Comparison of ENCODE assay signal across 32 cellular contexts in genomic region chr2:73134471-73134870, GRCh38. TPM values are rescaled to one million over a fixed set of nuclear protein-coding genes. Genes with fewer than 3 reads are reported as not detected.
DNase-seq lines count a peak whose midpoint lies in the region; ATAC-seq, FAIRE-seq and TF ChIP-seq lines count a peak whose summit lies in the region.
"Had no signal": no experiment of that assay in that cellular context is flagged by ENCODE, and none has a peak within 500 bp of the region (broad histone marks: within the 10 kb centered on the region; RNA-seq: fewer than 3 reads in every experiment).

No MANE protein-coding gene starts in this region.

- TF ChIP-seq CTCF in astrocyte (IDR thresholded peaks at IDR 0.05; ENCODE audit: insufficient read depth, low read depth, low read length) (no peak), GM13977 (IDR thresholded peaks at IDR 0.05; ENCODE audit: extremely low read depth, insufficient read depth, missing control alignments) (no peak)

- H3K4ac ChIP-seq in neuronal stem cell (ENCODE audit: low read length): no peak overlapping the region

- H4K8ac ChIP-seq in neuronal stem cell (ENCODE audit: low read depth, low read length): no peak overlapping the region

- FAIRE-seq in astrocyte (lab: Jason Lieb, UNC): peak; percentile 13
- FAIRE-seq: endometrium, GM19239 had no signal

- H2BK5ac ChIP-seq in neuronal stem cell (ENCODE audit: low read length): no peak overlapping the region

- no peak overlapping the region for H3K27ac Mint-ChIP-seq in astrocyte (ENCODE audit: unreplicated experiment)
- H3K27ac Mint-ChIP-seq: activated naive CD4-positive, alpha-beta T cell treated with anti-CD3 and anti-CD28 coated beads, Interleukin-2, amount 10 ng/mL, durations not matched to agents 7 days and 5 days; activated T-helper 17 cell treated with anti-CD3 and anti-CD28 coated beads, Interleukin-2, amount 50 U/mL, for 72 hours; CD14-positive monocyte; IgD-negative memory B cell; natural killer cell treated with Interleukin-12 subunit alpha and Interleukin-12 subunit beta and Interleukin-15 and Interleukin-18, amount 100 ng/mL, for 72 hours; stimulated activated memory B cell treated with anti-CD40 and anti-IgM and Interleukin-4, amounts not matched to agents 10 μg/mL and 1 μg/mL and 100 μg/mL, for 72 hours had no signal

- no CpG with 5 or more reads among the region's 4 CpGs for WGBS in neuronal stem cell (ENCODE audit: extremely low coverage in 2 of 2, insufficient read length in 2 of 2, insufficient replicate concordance in 1 of 2), 2 donors

- no peaks in the 10 kb centered on the region for H3K79me1 ChIP-seq in neuronal stem cell (ENCODE audit: low read depth, low read length)

- peaks cover 7% of the 10 kb centered on the region for H3K4me1 Mint-ChIP-seq in astrocyte (ENCODE audit: low read depth, unreplicated experiment)
- H3K4me1 Mint-ChIP-seq: activated naive CD4-positive, alpha-beta T cell treated with anti-CD3 and anti-CD28 coated beads, Interleukin-2, amount 10 ng/mL, durations not matched to agents 7 days and 5 days; activated T-helper 17 cell treated with anti-CD3 and anti-CD28 coated beads, Interleukin-2, amount 50 U/mL, for 72 hours; stimulated activated memory B cell treated with anti-CD40 and anti-IgM and Interleukin-4, amounts not matched to agents 10 μg/mL and 1 μg/mL and 100 μg/mL, for 72 hours had no signal

- no peaks in the 10 kb centered on the region for H3K27me3 ChIP-seq in astrocyte (ENCODE audit: insufficient read depth, low read length)
- peaks cover 0 to 3% (median 0%) of the 10 kb centered on the region in 3 experiments for H3K27me3 ChIP-seq in neuronal stem cell (ENCODE audit: control insufficient read depth in 3 of 3, insufficient read depth in 3 of 3, low read depth in 1 of 3, low read length in 3 of 3)
- H3K27me3 ChIP-seq: brain microvascular endothelial cell, dorsolateral prefrontal cortex, gastroesophageal sphincter, hepatocyte, transverse colon had no signal

- H4K20me1 ChIP-seq in astrocyte (ENCODE audit: insufficient read depth, low read length): no peaks in the 10 kb centered on the region

- H2BK12ac ChIP-seq in neuronal stem cell (ENCODE audit: low read length): no peak overlapping the region

- no peak overlapping the region for H2BK120ac ChIP-seq in neuronal stem cell (ENCODE audit: low read depth, low read length)

- ATAC-seq in HG02981 (IDR thresholded peaks at IDR 0.05; ENCODE audit: unreplicated experiment) (no peak), GM21423 (IDR thresholded peaks at IDR 0.05; ENCODE audit: unreplicated experiment) (no peak), HG03439 (IDR thresholded peaks at IDR 0.05; ENCODE audit: unreplicated experiment) (no peak)
- ATAC-seq: activated T-helper 17 cell treated with anti-CD3 and anti-CD28 coated beads, Interleukin-2, amount 50 U/mL, for 72 hours; gastroesophageal sphincter; natural killer cell treated with Interleukin-12 subunit alpha and Interleukin-12 subunit beta and Interleukin-15 and Interleukin-18, amount 100 ng/mL, for 72 hours; PC-3; Right ventricle myocardium inferior; stimulated activated memory B cell treated with anti-CD40 and anti-IgM and Interleukin-4, amounts not matched to agents 10 μg/mL and 1 μg/mL and 100 μg/mL, for 72 hours had no signal

- H2AFZ ChIP-seq in astrocyte (ENCODE audit: low read depth, low read length) (no peak overlapping the region), neuronal stem cell (ENCODE audit: low read length) (no peak overlapping the region)
- H2AFZ ChIP-seq: hepatocyte had no signal

- no peaks in the 10 kb centered on the region for H3K79me2 ChIP-seq in astrocyte (ENCODE audit: insufficient read depth, low read length)
- H3K79me2 ChIP-seq: hepatocyte had no signal

- H3K18ac ChIP-seq in neuronal stem cell (ENCODE audit: low read length): no peak overlapping the region

- H2BK15ac ChIP-seq in neuronal stem cell (ENCODE audit: low read length): no peak overlapping the region

- no peak overlapping the region for H2AK5ac ChIP-seq in neuronal stem cell (ENCODE audit: low read depth, low read length)

- H3K9me3 ChIP-seq in astrocyte (ENCODE audit: insufficient read depth, low read depth, low read length): no peaks in the 10 kb centered on the region
- no peaks in the 10 kb centered on the region for H3K9me3 ChIP-seq in neuronal stem cell (replicated peaks in 1 of 2; ENCODE audit: control insufficient read depth in 2 of 2, insufficient read depth in 1 of 2, low read depth in 1 of 2, low read length in 2 of 2)
- H3K9me3 ChIP-seq: Caco-2, gastroesophageal sphincter, transverse colon had no signal

- peaks cover 8% of the 10 kb centered on the region for H3K4me1 ChIP-seq in astrocyte (ENCODE audit: insufficient read depth, low read length)
- H3K4me1 ChIP-seq in neuronal stem cell (ENCODE audit: control insufficient read depth in 2 of 2, insufficient read depth in 1 of 2, low read depth in 1 of 2, low read length in 2 of 2): no peaks in the 10 kb centered on the region
- H3K4me1 ChIP-seq: Caco-2, gastroesophageal sphincter, transverse colon had no signal

- H3K9ac ChIP-seq in astrocyte (ENCODE audit: low read length) (no peak overlapping the region), neuronal stem cell (ENCODE audit: low read depth, low read length, poor library complexity) (no peak overlapping the region)

- H3K27me3 Mint-ChIP-seq in astrocyte (ENCODE audit: low read depth, unreplicated experiment): peaks cover 6% of the 10 kb centered on the region
- H3K27me3 Mint-ChIP-seq: activated T-helper 17 cell treated with anti-CD3 and anti-CD28 coated beads, Interleukin-2, amount 50 U/mL, for 72 hours had no signal

- DNase-seq in AG20443 (ENCODE audit: low spot score) (peak; percentile 71), HCEC 1CT (peak; percentile 20), astrocyte (ENCODE audit: low read depth) (peak; percentile 23), neuronal stem cell (ENCODE audit: low spot score) (no peak), GM13977 (ENCODE audit: low spot score) (no peak)
- DNase-seq: activated naive CD4-positive, alpha-beta T cell treated with anti-CD3 and anti-CD28 coated beads, Interleukin-2, amount 10 ng/mL, durations not matched to agents 7 days and 5 days; brain microvascular endothelial cell; Caco-2; cerebellar nuclear complex; dorsolateral prefrontal cortex; H7; mammary epithelial cell; NCI-H1092 treated with DMSO at 0.1 percent for 48 hours; NCI-H2029 treated with DMSO at 0.1 percent for 48 hours; NCI-H2227 treated with DMSO at 0.1 percent for 48 hours; NCI-H526; NK-92 treated with Interleukin-12 subunit alpha and Interleukin-12 subunit beta, amount 100 ng/mL, for 24 hours; PC-3; transverse colon had no signal

- H3K27ac ChIP-seq in astrocyte (ENCODE audit: low read depth, low read length) (no peak overlapping the region), neuronal stem cell (replicated peaks; ENCODE audit: low read length) (no peak overlapping the region)
- H3K27ac ChIP-seq: brain microvascular endothelial cell, dorsolateral prefrontal cortex, gastroesophageal sphincter, hepatocyte, transverse colon had no signal

- H3K4me3 ChIP-seq in astrocyte (ENCODE audit: insufficient read depth, low read depth, low read length) (no peak overlapping the region), neuronal stem cell (ENCODE audit: low read length in 2 of 2) (no peak overlapping the region)
- H3K4me3 ChIP-seq: dorsolateral prefrontal cortex, gastroesophageal sphincter, hepatocyte, transverse colon had no signal

- H3K23ac ChIP-seq in neuronal stem cell (ENCODE audit: low read depth, low read length, poor library complexity): no peak overlapping the region

- H3K4me2 ChIP-seq in astrocyte (ENCODE audit: low read length) (no peak overlapping the region), neuronal stem cell (ENCODE audit: insufficient read depth, low read length, poor library complexity, severe bottlenecking) (no peak overlapping the region)
- H3K4me2 ChIP-seq: hepatocyte had no signal

- H3K36me3 ChIP-seq in astrocyte (ENCODE audit: insufficient read depth, low read length) (no peaks in the 10 kb centered on the region), neuronal stem cell (replicated peaks in 1 of 2; ENCODE audit: control insufficient read depth in 2 of 2, insufficient read depth in 2 of 2, low read length in 2 of 2) (no peaks in the 10 kb centered on the region)
- H3K36me3 ChIP-seq: brain microvascular endothelial cell, gastroesophageal sphincter, transverse colon had no signal

- peaks cover 5% of the 10 kb centered on the region for H3K9me3 Mint-ChIP-seq in astrocyte (ENCODE audit: unreplicated experiment)
- H3K9me3 Mint-ChIP-seq: activated naive CD4-positive, alpha-beta T cell treated with anti-CD3 and anti-CD28 coated beads, Interleukin-2, amount 10 ng/mL, durations not matched to agents 7 days and 5 days; activated T-helper 17 cell treated with anti-CD3 and anti-CD28 coated beads, Interleukin-2, amount 50 U/mL, for 72 hours; natural killer cell treated with Interleukin-12 subunit alpha and Interleukin-12 subunit beta and Interleukin-15 and Interleukin-18, amount 100 ng/mL, for 72 hours; stimulated activated memory B cell treated with anti-CD40 and anti-IgM and Interleukin-4, amounts not matched to agents 10 μg/mL and 1 μg/mL and 100 μg/mL, for 72 hours had no signal

- H3K14ac ChIP-seq in neuronal stem cell (ENCODE audit: low read length): peak overlapping the region; percentile 63

- no peak overlapping the region for H3K4me3 Mint-ChIP-seq in astrocyte (ENCODE audit: unreplicated experiment)
- H3K4me3 Mint-ChIP-seq: activated naive CD4-positive, alpha-beta T cell treated with anti-CD3 and anti-CD28 coated beads, Interleukin-2, amount 10 ng/mL, durations not matched to agents 7 days and 5 days; activated T-helper 17 cell treated with anti-CD3 and anti-CD28 coated beads, Interleukin-2, amount 50 U/mL, for 72 hours; CD14-positive monocyte; natural killer cell treated with Interleukin-12 subunit alpha and Interleukin-12 subunit beta and Interleukin-15 and Interleukin-18, amount 100 ng/mL, for 72 hours; stimulated activated memory B cell treated with anti-CD40 and anti-IgM and Interleukin-4, amounts not matched to agents 10 μg/mL and 1 μg/mL and 100 μg/mL, for 72 hours had no signal

- H4K91ac ChIP-seq in neuronal stem cell (ENCODE audit: low read depth, low read length, poor library complexity): no peak overlapping the region

- in situ Hi-C loops in GM13977 (cut with MboI; ENCODE audit: low pct_unique_long_range_greater_than_20kb, low sequenced_read_pairs, unreplicated experiment): no loop called here

- no peaks in the 10 kb centered on the region for H3K36me3 Mint-ChIP-seq in astrocyte (ENCODE audit: low read depth, unreplicated experiment)
- H3K36me3 Mint-ChIP-seq: activated naive CD4-positive, alpha-beta T cell treated with anti-CD3 and anti-CD28 coated beads, Interleukin-2, amount 10 ng/mL, durations not matched to agents 7 days and 5 days; CD14-positive monocyte; IgD-negative memory B cell; natural killer cell treated with Interleukin-12 subunit alpha and Interleukin-12 subunit beta and Interleukin-15 and Interleukin-18, amount 100 ng/mL, for 72 hours; stimulated activated memory B cell treated with anti-CD40 and anti-IgM and Interleukin-4, amounts not matched to agents 10 μg/mL and 1 μg/mL and 100 μg/mL, for 72 hours had no signal

RNA-seq across cellular contexts. Expression of gene RAB11FIP5, which starts 21.7 kb away (rescaled TPM):
- total RNA-seq in astrocyte: 56.0 and 70.5 TPM in 2 replicates
- polyA plus RNA-seq in neuronal stem cell (2013, experiment 1 of 2): 8.1 TPM
- polyA plus RNA-seq in neuronal stem cell (2013, experiment 2 of 2): 7.9 TPM

Comparison
In these comparisons a context has a peak if more than half of its experiments do, and no peak if none do; other contexts are left out.
1. DNase-seq: peak in AG20443 (single experiment), HCEC 1CT (single experiment) and astrocyte (single experiment); none in neuronal stem cell (single experiment) and GM13977 (single experiment).